Comparison of ENCODE assay signal across 9 cellular contexts in the genomic region with DNA sequence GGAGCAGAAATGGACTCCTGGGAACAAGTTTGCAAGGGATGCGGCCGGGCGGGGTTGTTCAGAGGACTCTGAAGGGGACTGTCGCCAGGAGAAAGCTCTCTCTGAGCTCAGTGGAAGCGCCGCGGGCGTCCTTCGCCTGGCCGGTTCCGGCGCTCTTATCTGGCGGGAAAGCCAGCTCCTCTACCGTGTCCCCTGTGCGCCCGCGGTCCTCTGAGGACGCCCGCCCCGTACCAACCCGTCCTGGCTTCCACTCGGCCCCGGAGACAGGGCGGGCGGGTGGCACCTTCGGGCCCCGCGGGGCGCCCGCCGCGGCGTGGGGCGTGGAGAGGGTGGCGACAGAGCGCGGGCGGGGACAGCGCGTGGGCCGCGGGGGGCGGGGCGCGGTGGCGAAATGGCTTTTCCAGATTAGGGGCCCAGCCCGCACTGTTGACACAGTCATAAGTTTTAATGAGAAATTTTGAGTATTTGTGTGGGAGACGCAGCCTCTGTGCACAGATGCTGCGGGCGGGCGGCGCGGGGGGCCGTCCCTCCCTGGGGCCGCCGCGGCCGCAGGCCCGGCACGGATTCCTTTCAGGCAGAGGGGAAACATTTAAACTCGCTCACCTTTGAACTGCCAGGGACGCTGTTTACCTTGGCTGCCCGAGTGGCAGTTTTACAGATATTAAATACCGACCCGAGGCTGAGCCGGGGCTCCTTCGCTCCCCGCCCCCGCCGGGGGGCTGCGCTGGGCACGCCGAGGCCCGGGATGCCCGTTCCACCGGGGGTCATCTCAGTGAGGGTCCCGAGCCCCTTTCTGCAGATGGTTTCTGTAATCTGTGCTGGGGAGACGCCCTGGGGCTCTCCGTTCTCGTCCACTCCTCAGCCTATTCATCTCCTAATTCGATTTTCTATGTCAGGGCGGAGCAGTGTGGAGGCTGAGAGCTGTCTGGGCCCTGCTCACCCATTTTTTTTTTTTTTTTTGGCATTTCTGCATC.
DNase-seq lines count a peak whose midpoint lies in the region; FAIRE-seq and TF ChIP-seq lines count a peak whose summit lies in the region.
"Had no signal": no experiment of that assay in that cellular context is flagged by ENCODE, and none has a peak within 500 bp of the region (broad histone marks: within the 10 kb centered on the region; RNA-seq: fewer than 3 reads in every experiment).

No MANE protein-coding gene starts in this region.

- peaks cover 4% of the 10 kb centered on the region for H3K27me3 ChIP-seq in layer of hippocampus (ENCODE audit: control insufficient read depth, insufficient read depth, low read length)

- no peak overlapping the region for H3K4me3 ChIP-seq in NB4 (ENCODE audit: low read depth, low read length)

- peak overlapping the region; percentile 52 for H3K27ac ChIP-seq in layer of hippocampus (ENCODE audit: low read depth, low read length)

- DNase-seq in Daoy (ENCODE audit: low read depth) (peak; percentile 38), NB4 (ENCODE audit: low read depth) (peak; percentile 28), amniotic epithelial cell (ENCODE audit: low read depth) (peak; percentile 3), RCC 7860 (ENCODE audit: low spot score) (no peak), 8988T (no peak), Ammon's horn (ENCODE audit: low spot score) (no peak)
- DNase-seq in stimulated activated CD4-positive, alpha-beta T cell treated with anti-CD3 and anti-CD28 coated beads, Interleukin-4, amount 100 ng/mL, for 4 hours: peak; percentile 40 to 41

- no peak for TF ChIP-seq CTCF in NB4 (IDR thresholded peaks at IDR 0.05; ENCODE audit: low read depth, low read length)

- FAIRE-seq in RCC 7860 (lab: Jason Lieb, UNC): no peak
- FAIRE-seq: islet of Langerhans had no signal

- no peak for TF ChIP-seq POLR2A in NB4 (IDR thresholded peaks at IDR 0.05; ENCODE audit: extremely low read depth, insufficient read length)

Comparison
In these comparisons a context has a peak if more than half of its experiments do, and no peak if none do; other contexts are left out.
1. DNase-seq: peak in Daoy (single experiment), NB4 (single experiment), amniotic epithelial cell (single experiment) and stimulated activated CD4-positive, alpha-beta T cell treated with anti-CD3 and anti-CD28 coated beads, Interleukin-4, amount 100 ng/mL, for 4 hours (2 of 2); none in RCC 7860 (single experiment), 8988T (single experiment) and Ammon's horn (single experiment).